Comparison of ENCODE assay signal across 23 cellular contexts in the genomic region with DNA sequence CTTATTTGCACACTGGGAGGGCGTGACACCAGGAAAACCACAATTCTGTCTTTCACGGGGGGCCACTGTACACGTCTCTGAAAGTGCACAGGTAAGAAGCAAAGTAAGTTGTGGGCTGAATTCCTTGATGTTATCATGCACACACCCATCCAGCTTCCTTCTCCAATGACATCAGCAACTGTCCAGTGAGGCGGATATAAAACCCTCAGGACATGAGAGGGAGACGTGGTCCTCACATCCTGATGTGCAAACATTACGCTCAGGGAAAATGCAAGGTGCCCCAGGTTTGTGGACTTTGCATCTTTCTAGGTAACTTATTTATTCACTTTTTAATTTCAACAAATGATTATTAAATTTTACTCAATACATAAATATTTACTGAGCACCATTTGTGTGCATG. TPM values are rescaled to one million over a fixed set of nuclear protein-coding genes. Genes with fewer than 3 reads are reported as not detected.
"Had no signal": no experiment of that assay in that cellular context is flagged by ENCODE, and none has a peak within 500 bp of the region (broad histone marks: within the 10 kb centered on the region; RNA-seq: fewer than 3 reads in every experiment).

No MANE protein-coding gene starts in this region.

- H3K79me2 ChIP-seq: parathyroid adenoma had no signal

- H3K27me3 ChIP-seq: cardiac muscle cell, testis, upper lobe of left lung had no signal

- H3K27ac ChIP-seq: cardiac muscle cell, gastroesophageal sphincter, heart left ventricle, parathyroid adenoma, testis, upper lobe of left lung had no signal

- H3K4me1 ChIP-seq: gastroesophageal sphincter, heart left ventricle, parathyroid adenoma, testis, upper lobe of left lung had no signal

- H3K4me3 ChIP-seq: cardiac muscle cell, gastroesophageal sphincter, heart left ventricle, testis, upper lobe of left lung had no signal

- H3K9me3 ChIP-seq: testis had no signal

- H2AFZ ChIP-seq: parathyroid adenoma had no signal

- DNase-seq: activated B cell treated with CpG ODN at 0.5 μM for 24 hours; activated CD4-positive, alpha-beta memory T cell treated with anti-CD3 and anti-CD28 coated beads for 36 hours; activated CD4-positive, alpha-beta T cell treated with anti-CD3 and anti-CD28 coated beads for 4 hours; activated CD8-positive, alpha-beta memory T cell treated with anti-CD3 and anti-CD28 coated beads, Interleukin-2, amount 10 ng/mL, durations not matched to agents 7 days and 5 days; activated naive CD4-positive, alpha-beta T cell; activated naive CD8-positive, alpha-beta T cell treated with anti-CD3 and anti-CD28 coated beads for 36 hours; amniotic stem cell; effector CD8-positive, alpha-beta T cell; heart left ventricle; mesenchymal stem cell; natural killer cell; stimulated activated CD4-positive, alpha-beta T cell treated with anti-CD3 and anti-CD28 coated beads, Interleukin-4, amount 100 ng/mL, for 24 hours; testis; upper lobe of left lung had no signal

- H3K36me3 ChIP-seq: cardiac muscle cell, gastroesophageal sphincter, heart left ventricle, upper lobe of left lung had no signal

- ATAC-seq: activated CD8-positive, alpha-beta memory T cell treated with anti-CD3 and anti-CD28 coated beads, Interleukin-2, amount 10 ng/mL, durations not matched to agents 7 days and 5 days; activated T-helper 17 cell treated with anti-CD3 and anti-CD28 coated beads, Interleukin-2, amount 50 U/mL, for 72 hours; esophagus mucosa; gastroesophageal sphincter; heart left ventricle; natural killer cell; sciatic nerve; stimulated activated effector memory CD8-positive, alpha-beta T cell treated with anti-CD3 and anti-CD28 coated beads, Interleukin-12 subunit alpha, Interleukin-12 subunit beta, amount 100 ng/mL, for 72 hours had no signal

RNA-seq across cellular contexts. Expression of a gene that starts 3.0 kb away (rescaled TPM):
- total RNA-seq: activated B cell treated with CpG ODN at 0.5 μM for 24 hours; activated CD4-positive, alpha-beta memory T cell treated with anti-CD3 and anti-CD28 coated beads for 36 hours; activated CD8-positive, alpha-beta memory T cell treated with anti-CD3 and anti-CD28 coated beads, Interleukin-2, amount 10 ng/mL, durations not matched to agents 7 days and 5 days; activated naive CD8-positive, alpha-beta T cell treated with anti-CD3 and anti-CD28 coated beads for 36 hours; activated T-helper 17 cell treated with anti-CD3 and anti-CD28 coated beads, Interleukin-2, amount 50 U/mL, for 72 hours; cardiac muscle cell; chondrocyte; esophagus mucosa; gastroesophageal sphincter; heart left ventricle; lower leg skin; natural killer cell; sciatic nerve; testis had no signal
- polyA plus RNA-seq: cardiac muscle cell, heart left ventricle had no signal

RNA-seq across cellular contexts. Expression of a gene that starts 12.5 kb away (rescaled TPM):
- total RNA-seq: activated B cell treated with CpG ODN at 0.5 μM for 24 hours; activated CD4-positive, alpha-beta memory T cell treated with anti-CD3 and anti-CD28 coated beads for 36 hours; activated CD8-positive, alpha-beta memory T cell treated with anti-CD3 and anti-CD28 coated beads, Interleukin-2, amount 10 ng/mL, durations not matched to agents 7 days and 5 days; activated naive CD8-positive, alpha-beta T cell treated with anti-CD3 and anti-CD28 coated beads for 36 hours; activated T-helper 17 cell treated with anti-CD3 and anti-CD28 coated beads, Interleukin-2, amount 50 U/mL, for 72 hours; cardiac muscle cell; chondrocyte; esophagus mucosa; gastroesophageal sphincter; heart left ventricle; lower leg skin; natural killer cell; sciatic nerve; testis; upper lobe of left lung had no signal
- polyA plus RNA-seq: cardiac muscle cell, heart left ventricle had no signal

RNA-seq across cellular contexts. Expression of a gene that starts 32.5 kb away (rescaled TPM):
- total RNA-seq: activated B cell treated with CpG ODN at 0.5 μM for 24 hours, cardiac muscle cell, chondrocyte, sciatic nerve had no signal
- polyA plus RNA-seq: cardiac muscle cell, heart left ventricle had no signal

RNA-seq across cellular contexts. Expression of a gene that starts 40.4 kb away (rescaled TPM):
- total RNA-seq: activated B cell treated with CpG ODN at 0.5 μM for 24 hours, cardiac muscle cell, chondrocyte had no signal
- polyA plus RNA-seq: cardiac muscle cell had no signal

RNA-seq across cellular contexts. Expression of a gene that starts 48.1 kb away (rescaled TPM):
- total RNA-seq: activated B cell treated with CpG ODN at 0.5 μM for 24 hours; activated CD4-positive, alpha-beta memory T cell treated with anti-CD3 and anti-CD28 coated beads for 36 hours; activated CD8-positive, alpha-beta memory T cell treated with anti-CD3 and anti-CD28 coated beads, Interleukin-2, amount 10 ng/mL, durations not matched to agents 7 days and 5 days; activated naive CD8-positive, alpha-beta T cell treated with anti-CD3 and anti-CD28 coated beads for 36 hours; activated T-helper 17 cell treated with anti-CD3 and anti-CD28 coated beads, Interleukin-2, amount 50 U/mL, for 72 hours; cardiac muscle cell; natural killer cell had no signal
